ENCODE assay signal across 2 cellular contexts in genomic region chr16:62709856-62710255, GRCh38.
TF ChIP-seq lines count a peak whose summit lies in the region.

No MANE protein-coding gene starts in this region.

TF ChIP-seq in GM23338, 12 proteins besides CTCF, POLR2A, EP300 and RAD21:
- TF ChIP-seq REST (IDR thresholded peaks at IDR 0.05; ENCODE audit: unreplicated experiment) (no peak), NANOG (IDR thresholded peaks at IDR 0.05; ENCODE audit: borderline replicate concordance) (no peak), ZNF462 (CRISPR knock-in tag; IDR thresholded peaks at IDR 0.05) (no peak), ZNF331 (CRISPR knock-in tag; IDR thresholded peaks at IDR 0.05; ENCODE audit: low read depth) (no peak), EZH2phosphoT487 (IDR thresholded peaks at IDR 0.05; ENCODE audit: unreplicated experiment) (no peak), EZH2 (IDR thresholded peaks at IDR 0.05; ENCODE audit: low read depth, unreplicated experiment) (no peak), JUNB (IDR thresholded peaks at IDR 0.05; ENCODE audit: unreplicated experiment) (no peak), CREB1 (CRISPR knock-in tag; IDR thresholded peaks at IDR 0.05; ENCODE audit: low read depth) (no peak), POLR2AphosphoS5 (IDR thresholded peaks at IDR 0.05; ENCODE audit: low read depth) (no peak), STAT1 (IDR thresholded peaks at IDR 0.05; ENCODE audit: unreplicated experiment) (no peak)

TF ChIP-seq in H1, 55 proteins besides CTCF, POLR2A, EP300 and RAD21:
- TF ChIP-seq USF2 (IDR thresholded peaks at IDR 0.05; ENCODE audit: low read length) (no peak), SP1 (IDR thresholded peaks at IDR 0.05; ENCODE audit: low read depth, low read length) (no peak), SIX5 (IDR thresholded peaks at IDR 0.05; ENCODE audit: low read depth, low read length) (no peak), CHD7 (IDR thresholded peaks at IDR 0.05; ENCODE audit: insufficient replicate concordance, low read length) (no peak), TBP (IDR thresholded peaks at IDR 0.05; ENCODE audit: low read depth, low read length) (no peak), MAFK (IDR thresholded peaks at IDR 0.05; ENCODE audit: low read depth, low read length) (no peak), KDM1A (IDR thresholded peaks at IDR 0.05; ENCODE audit: borderline replicate concordance, low read length) (no peak), RNF2 (IDR thresholded peaks at IDR 0.05; ENCODE audit: borderline replicate concordance, low read depth, low read length, missing control alignments, poor library complexity, severe bottlenecking) (no peak), RFX5 (IDR thresholded peaks at IDR 0.05; ENCODE audit: borderline replicate concordance, low read depth, low read length) (no peak), FOSL1 (IDR thresholded peaks at IDR 0.05; ENCODE audit: insufficient read depth, low read depth, low read length) (no peak), E2F6 (IDR thresholded peaks at IDR 0.05) (no peak), BCL11A (IDR thresholded peaks at IDR 0.05; ENCODE audit: low read depth in 2 of 2, low read length in 2 of 2) (no peak), MAX (IDR thresholded peaks at IDR 0.05) (no peak), CREB1 (IDR thresholded peaks at IDR 0.05) (no peak), TAF1 (IDR thresholded peaks at IDR 0.05; ENCODE audit: low read depth, low read length) (no peak), SP4 (IDR thresholded peaks at IDR 0.05; ENCODE audit: low read length) (no peak), RXRA (IDR thresholded peaks at IDR 0.05; ENCODE audit: insufficient read depth, low read depth, low read length) (no peak), CHD2 (IDR thresholded peaks at IDR 0.05; ENCODE audit: low read length) (no peak), ASH2L (IDR thresholded peaks at IDR 0.05; ENCODE audit: low read length) (no peak), POU5F1 (IDR thresholded peaks at IDR 0.05; ENCODE audit: low read depth, low read length) (no peak)
